26 cellular contexts compared by ENCODE assay signal in genomic region chr6:125784365-125784764, GRCh38. TPM values are rescaled to one million over a fixed set of nuclear protein-coding genes. Genes with fewer than 3 reads are reported as not detected.
DNase-seq lines count a peak whose midpoint lies in the region; ATAC-seq and TF ChIP-seq lines count a peak whose summit lies in the region.
"Had no signal": no experiment of that assay in that cellular context is flagged by ENCODE, and none has a peak within 500 bp of the region (broad histone marks: within the 10 kb centered on the region; RNA-seq: fewer than 3 reads in every experiment).

No MANE protein-coding gene starts in this region.

- H3K36me3 ChIP-seq in brain microvascular endothelial cell (replicated peaks) = no peaks in the 10 kb centered on the region
- H3K36me3 ChIP-seq in suprapubic skin = no peaks in the 10 kb centered on the region
- H3K36me3 ChIP-seq: adrenal gland, lower lobe of right lung, neural progenitor cell had no signal

- H3K4me3 ChIP-seq in brain microvascular endothelial cell (ENCODE audit: low read depth, low read length) (no peak overlapping the region), suprapubic skin (no peak overlapping the region)
- H3K4me3 ChIP-seq: adrenal gland, GM12878, lower lobe of right lung, neural progenitor cell, psoas muscle had no signal

- TF ChIP-seq EP300 in suprapubic skin (IDR thresholded peaks at IDR 0.05) = no peak

- DNase-seq in EH (ENCODE audit: low read depth) = peak; percentile 57
- DNase-seq in NCI-H446 treated with DMSO at 0.1 percent for 48 hours (lab: John Stamatoyannopoulos, UW) = peak; percentile 47
- no peak for DNase-seq in brain microvascular endothelial cell
- peak; percentile 44 for DNase-seq in inferior parietal cortex (ENCODE audit: extremely low spot score)
- DNase-seq in DMS153 treated with DMSO at 0.1 percent for 48 hours (lab: John Stamatoyannopoulos, UW; ENCODE audit: unreplicated experiment) = no peak
- DNase-seq in NCI-H146 treated with DMSO at 0.1 percent for 48 hours (lab: John Stamatoyannopoulos, UW; ENCODE audit: unreplicated experiment) = no peak
- no peak for DNase-seq in suprapubic skin (ENCODE audit: low spot score in 2 of 2)
- DNase-seq: activated CD4-positive, alpha-beta memory T cell treated with anti-CD3 and anti-CD28 coated beads for 36 hours; activated CD4-positive, CD25-positive, alpha-beta regulatory T cell; activated effector memory CD4-positive, alpha-beta T cell treated with anti-CD3 and anti-CD28 coated beads, Interleukin-2, amount 50 U/mL, for 16 hours; adrenal gland; AML-193; CD8-positive, alpha-beta T cell; central memory CD4-positive, alpha-beta T cell; DMS53; lower lobe of right lung; NCI-H1105 treated with DMSO at 0.1 percent for 48 hours; NCI-H2107; NCI-H524 treated with DMSO at 0.1 percent for 48 hours; psoas muscle; small intestine; T1000 had no signal

- ATAC-seq in HG02798 (IDR thresholded peaks at IDR 0.05; ENCODE audit: poor library complexity, unreplicated experiment) = no peak
- ATAC-seq: CD8-positive, alpha-beta T cell; GM12878; lower lobe of right lung; psoas muscle; stimulated activated memory B cell treated with anti-CD40 and anti-IgM and Interleukin-4, amounts not matched to agents 10 μg/mL and 1 μg/mL and 100 μg/mL, for 72 hours had no signal

- H3K27me3 ChIP-seq in brain microvascular endothelial cell (replicated peaks) (no peaks in the 10 kb centered on the region), suprapubic skin (no peaks in the 10 kb centered on the region)
- H3K27me3 ChIP-seq: adrenal gland had no signal

- H3K4me1 ChIP-seq in suprapubic skin = peaks cover 20% of the 10 kb centered on the region

- in situ Hi-C loops in brain microvascular endothelial cell (cut with HindIII; ENCODE audit: low pct_ligation_motif_present, low sequenced_read_pairs) = loop anchor here (25.0 kb wide), 1 partner anchor 178 kb away; the partner anchor contains the start of gene HINT3

- TF ChIP-seq POLR2A in suprapubic skin (IDR thresholded peaks at IDR 0.05) = no peak

- H3K27ac ChIP-seq in brain microvascular endothelial cell (peak overlapping the region; percentile 22), suprapubic skin (no peak overlapping the region)
- H3K27ac ChIP-seq: adrenal gland, lower lobe of right lung, neural progenitor cell, psoas muscle had no signal

- WGBS in suprapubic skin = 70% methylated on average over 2 of the region's 2 CpGs

- H3K9me3 ChIP-seq in suprapubic skin = no peaks in the 10 kb centered on the region
- H3K9me3 ChIP-seq: adrenal gland, lower lobe of right lung, psoas muscle had no signal

- TF ChIP-seq CTCF in brain microvascular endothelial cell (IDR thresholded peaks at IDR 0.05; ENCODE audit: low read depth, low read length, missing control alignments) (no peak), suprapubic skin (IDR thresholded peaks at IDR 0.05) (no peak)

RNA-seq across cellular contexts. Expression of gene NCOA7, which starts 6.4 kb away (rescaled TPM):
- total RNA-seq in suprapubic skin = 10 to 100 TPM; 11.1 to 28.4 (median 22.1) TPM

RNA-seq across cellular contexts. Expression of gene HEY2, which starts 34.9 kb away (rescaled TPM):
- 1 to 10 TPM in 3 of 4 donors, under 1 TPM in 1; 0.76 to 3.0 (median 1.9) TPM for total RNA-seq in suprapubic skin
- total RNA-seq: activated CD4-positive, alpha-beta memory T cell treated with anti-CD3 and anti-CD28 coated beads for 36 hours had no signal

Comparison
In these comparisons a context has a peak if more than half of its experiments do, and no peak if none do; other contexts are left out.
1. DNase-seq: peak in EH (single experiment), NCI-H446 treated with DMSO at 0.1 percent for 48 hours (single experiment) and inferior parietal cortex (single experiment); none in brain microvascular endothelial cell (single experiment), DMS153 treated with DMSO at 0.1 percent for 48 hours (single experiment), NCI-H146 treated with DMSO at 0.1 percent for 48 hours (single experiment) and suprapubic skin (0 of 2).